ENCODE assay signal across 24 cellular contexts in genomic region chr17:67212231-67212630, GRCh38. TPM values are rescaled to one million over a fixed set of nuclear protein-coding genes. Genes with fewer than 3 reads are reported as not detected.
DNase-seq lines count a peak whose midpoint lies in the region; ATAC-seq and TF ChIP-seq lines count a peak whose summit lies in the region.
"Had no signal": no experiment of that assay in that cellular context is flagged by ENCODE, and none has a peak within 500 bp of the region (broad histone marks: within the 10 kb centered on the region; RNA-seq: fewer than 3 reads in every experiment).

No MANE protein-coding gene starts in this region.

- H3K9me3 Mint-ChIP-seq in natural killer cell (no peaks in the 10 kb centered on the region), WTC11 (no peaks in the 10 kb centered on the region)
- H3K9me3 Mint-ChIP-seq in natural killer cell treated with Interleukin-12 subunit alpha and Interleukin-12 subunit beta and Interleukin-15 and Interleukin-18, amount 100 ng/mL, for 72 hours: no peaks in the 10 kb centered on the region
- H3K9me3 Mint-ChIP-seq: activated T-cell treated with anti-CD3 and anti-CD28 coated beads, Interleukin-2, amount 50 U/mL, for 4 hours; effector memory CD8-positive, alpha-beta T cell had no signal

- intact Hi-C loops in natural killer cell (cut with micrococcal nuclease): no loop called here

- peak overlapping the region; percentile 39 for H3K27ac ChIP-seq in hepatocyte
- H3K27ac ChIP-seq: lower lobe of right lung, psoas muscle, SJCRH30, transverse colon had no signal

- no peaks in the 10 kb centered on the region for H3K36me3 ChIP-seq in hepatocyte (replicated peaks; ENCODE audit: insufficient read depth, low read depth)
- H3K36me3 ChIP-seq: breast epithelium had no signal

- H3K4me3 ChIP-seq in hepatocyte: no peak overlapping the region
- H3K4me3 ChIP-seq: breast epithelium, lower lobe of right lung, psoas muscle, SJCRH30, transverse colon had no signal

- DNase-seq in natural killer cell (no peak), WTC11 (ENCODE audit: low spot score) (no peak), hepatocyte (ENCODE audit: low spot score) (no peak), G401 (ENCODE audit: low spot score) (no peak)
- no peak for DNase-seq in natural killer cell treated with Interleukin-12 subunit alpha and Interleukin-12 subunit beta and Interleukin-15 and Interleukin-18, amount 100 ng/mL, for 72 hours (ENCODE audit: low spot score)
- DNase-seq: activated naive CD4-positive, alpha-beta T cell; activated T-cell treated with anti-CD3 and anti-CD28 coated beads, Interleukin-2, amount 50 U/mL, for 4 hours; amniotic stem cell; C1 segment of cervical spinal cord; effector memory CD8-positive, alpha-beta T cell; glutamatergic neuron; lower lobe of right lung; NCI-H1694 treated with DMSO at 0.1 percent for 48 hours; NCI-H2171 treated with DMSO at 0.1 percent for 48 hours; NCI-H524; NK-92 treated with Interleukin-12 subunit alpha and Interleukin-12 subunit beta, amount 100 ng/mL, for 24 hours; psoas muscle; SJCRH30; transverse colon had no signal

- in situ Hi-C loops in G401 (cut with HindIII; ENCODE audit: low sequenced_read_pairs): no loop called here

- H3K9me3 ChIP-seq in hepatocyte (ENCODE audit: low read depth): no peaks in the 10 kb centered on the region
- H3K9me3 ChIP-seq: breast epithelium, lower lobe of right lung, psoas muscle, SJCRH30, transverse colon had no signal

- peaks cover 57% of the 10 kb centered on the region for H3K79me2 ChIP-seq in hepatocyte

- ATAC-seq in natural killer cell: no peak
- no peak for ATAC-seq in natural killer cell treated with Interleukin-12 subunit alpha and Interleukin-12 subunit beta and Interleukin-15 and Interleukin-18, amount 100 ng/mL, for 72 hours
- no peak for ATAC-seq in WTC11
- ATAC-seq in GM21737 (IDR thresholded peaks at IDR 0.05; ENCODE audit: unreplicated experiment): no peak
- no peak for ATAC-seq in GM18505 (IDR thresholded peaks at IDR 0.05; ENCODE audit: unreplicated experiment)
- no peak for ATAC-seq in HG02763 (IDR thresholded peaks at IDR 0.05; ENCODE audit: unreplicated experiment)
- ATAC-seq: activated T-cell treated with anti-CD3 and anti-CD28 coated beads, Interleukin-2, amount 50 U/mL, for 4 hours; effector memory CD8-positive, alpha-beta T cell; Panc1 had no signal

- TF ChIP-seq POLR2A in GM18505 (IDR thresholded peaks at IDR 0.05; ENCODE audit: borderline replicate concordance, extremely low read depth, insufficient read depth, insufficient read length): no peak

- no peaks in the 10 kb centered on the region for H4K20me1 ChIP-seq in hepatocyte (ENCODE audit: insufficient read depth, poor library complexity, severe bottlenecking)

- POLR2A ChIA-PET in WTC11 (lab: Charles Lee): no interaction called here

- H3K27me3 ChIP-seq in hepatocyte: no peaks in the 10 kb centered on the region
- H3K27me3 ChIP-seq: breast epithelium, SJCRH30, transverse colon had no signal

- WGBS in hepatocyte (ENCODE audit: low lambda C conversion rate, missing lambda C conversion rate): 87% methylated on average over 5 of the region's 5 CpGs

- no peaks in the 10 kb centered on the region for H3K9me2 ChIP-seq in hepatocyte (replicated peaks; ENCODE audit: insufficient read depth)

- H3K4me1 Mint-ChIP-seq in natural killer cell (peaks cover 29 to 35% of the 10 kb centered on the region in 2 donors), WTC11 (peaks cover 6% of the 10 kb centered on the region; the same call in 1 of the 2 replicates)
- H3K4me1 Mint-ChIP-seq in natural killer cell treated with Interleukin-12 subunit alpha and Interleukin-12 subunit beta and Interleukin-15 and Interleukin-18, amount 100 ng/mL, for 72 hours (ENCODE audit: low read depth in 2 of 2): peaks cover 34 to 36% of the 10 kb centered on the region in 2 donors

- no peaks in the 10 kb centered on the region for H3K27me3 Mint-ChIP-seq in natural killer cell (ENCODE audit: low read depth in 2 of 2)
- H3K27me3 Mint-ChIP-seq in natural killer cell treated with Interleukin-12 subunit alpha and Interleukin-12 subunit beta and Interleukin-15 and Interleukin-18, amount 100 ng/mL, for 72 hours: no peaks in the 10 kb centered on the region
- no peaks in the 10 kb centered on the region for H3K27me3 Mint-ChIP-seq in WTC11 (ENCODE audit: low read depth)
- H3K27me3 Mint-ChIP-seq: effector memory CD8-positive, alpha-beta T cell had no signal

- peak overlapping the region; percentile 1 for H3K4me2 ChIP-seq in hepatocyte

- CTCF ChIA-PET in WTC11 (lab: Charles Lee): interaction anchor here (0.7 to 1.7 kb wide), 2 partner anchors 12 to 60 kb away, joined by 3 to 5 read pairs; no protein-coding TSS in a partner anchor

- TF ChIP-seq CTCF in natural killer cell (IDR thresholded peaks at IDR 0.05) (no peak), WTC11 (IDR thresholded peaks at IDR 0.05) (no peak), hepatocyte (IDR thresholded peaks at IDR 0.05; ENCODE audit: poor library complexity) (no peak)

- H3K36me3 Mint-ChIP-seq in natural killer cell: no peaks in the 10 kb centered on the region
- H3K36me3 Mint-ChIP-seq in natural killer cell treated with Interleukin-12 subunit alpha and Interleukin-12 subunit beta and Interleukin-15 and Interleukin-18, amount 100 ng/mL, for 72 hours: no peaks in the 10 kb centered on the region
- H3K36me3 Mint-ChIP-seq in WTC11: peaks cover 6% of the 10 kb centered on the region

- H2AFZ ChIP-seq in hepatocyte: no peak overlapping the region

- H3K4me3 Mint-ChIP-seq in natural killer cell (no peak overlapping the region), WTC11 (no peak overlapping the region)
- H3K4me3 Mint-ChIP-seq in natural killer cell treated with Interleukin-12 subunit alpha and Interleukin-12 subunit beta and Interleukin-15 and Interleukin-18, amount 100 ng/mL, for 72 hours: no peak overlapping the region
- H3K4me3 Mint-ChIP-seq: activated T-cell treated with anti-CD3 and anti-CD28 coated beads, Interleukin-2, amount 50 U/mL, for 4 hours; effector memory CD8-positive, alpha-beta T cell had no signal

- H3K27ac Mint-ChIP-seq in natural killer cell (peak overlapping the region; percentile 9 to 66), WTC11 (peak overlapping the region; percentile 16; the same call in 1 of the 2 replicates)
- H3K27ac Mint-ChIP-seq in natural killer cell treated with Interleukin-12 subunit alpha and Interleukin-12 subunit beta and Interleukin-15 and Interleukin-18, amount 100 ng/mL, for 72 hours: no peak overlapping the region
- H3K27ac Mint-ChIP-seq: effector memory CD8-positive, alpha-beta T cell had no signal

- H3K4me1 ChIP-seq in hepatocyte (ENCODE audit: insufficient read depth): peaks cover 6% of the 10 kb centered on the region

TF ChIP-seq in WTC11, 78 proteins besides CTCF, POLR2A, EP300 and RAD21:
- TF ChIP-seq ZNF232 (CRISPR knock-in tag; IDR thresholded peaks at IDR 0.05) (no peak), RORB (CRISPR knock-in tag; IDR thresholded peaks at IDR 0.05) (no peak), ZNF138 (CRISPR knock-in tag; conservative IDR thresholded peaks at IDR 0.05) (no peak)
TF ChIP-seq in WTC11: peak in this region for 0.

RNA-seq across cellular contexts. Expression of gene HELZ, which starts 32.8 kb away (rescaled TPM):
- total RNA-seq in natural killer cell (100 to 1,000 TPM; 274 to 355 (median 292) TPM), WTC11 (2021) (46.5 to 49.1 TPM (median 47.4 TPM) in 3 replicates), hepatocyte (47.1 and 77.2 TPM in 2 replicates)
- 100 to 1,000 TPM; 106 to 110 TPM for total RNA-seq in natural killer cell treated with Interleukin-12 subunit alpha and Interleukin-12 subunit beta and Interleukin-15 and Interleukin-18, amount 100 ng/mL, for 72 hours
- polyA plus RNA-seq in hepatocyte: 32.7 and 34.1 TPM in 2 replicates
- 49.9 and 75.0 TPM in 2 replicates for total RNA-seq in G401 (2014; rRNA removed; shearing (Covaris generic))

Comparison
In these comparisons a context has a peak if more than half of its experiments do, and no peak if none do; other contexts are left out.
1. H3K27ac Mint-ChIP-seq: peak in natural killer cell (2 of 2) and WTC11 (single experiment); none in natural killer cell treated with Interleukin-12 subunit alpha and Interleukin-12 subunit beta and Interleukin-15 and Interleukin-18, amount 100 ng/mL, for 72 hours (0 of 2).